8 cellular contexts compared by ENCODE assay signal in the genomic region with DNA sequence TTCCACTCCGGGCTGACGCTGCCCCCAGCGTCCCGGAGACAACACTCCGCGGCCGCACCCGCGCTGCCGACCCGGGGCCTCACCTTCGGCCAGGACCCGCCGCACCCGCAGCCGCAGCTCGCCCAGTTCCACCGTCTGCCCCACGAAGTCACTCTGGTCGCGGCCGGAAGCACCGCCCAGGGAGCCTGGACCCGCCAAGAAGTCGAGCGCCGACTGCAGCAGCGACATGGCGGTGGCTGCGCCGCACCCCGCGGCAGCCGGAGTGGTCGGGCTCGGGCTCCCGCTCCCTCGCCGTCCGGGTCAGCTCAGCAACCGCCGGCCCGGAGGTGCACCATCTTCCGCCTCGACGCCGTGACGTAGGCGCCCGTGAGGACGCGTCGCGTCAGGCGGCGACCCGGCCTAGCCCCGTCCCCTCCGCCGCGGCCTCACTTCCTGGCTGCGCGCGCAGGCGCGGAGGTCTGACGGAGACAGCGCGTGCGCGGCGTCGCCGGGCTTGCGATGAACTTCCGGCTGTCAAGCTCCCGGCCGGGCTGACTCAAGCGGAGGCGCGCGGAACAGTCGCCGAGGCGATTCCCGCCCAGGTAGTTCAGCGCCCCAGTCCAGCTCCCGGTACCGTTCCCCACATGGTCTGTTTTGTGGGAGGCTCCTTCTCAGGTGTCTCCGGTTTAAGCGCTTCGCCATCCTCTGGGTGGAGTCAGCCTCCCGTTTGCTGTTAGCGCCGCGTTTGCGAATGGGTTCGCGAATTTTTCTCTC. TPM values are rescaled to one million over a fixed set of nuclear protein-coding genes. Genes with fewer than 3 reads are reported as not detected.
A peak's percentile ranks its signal among the peaks of the same experiment; 100 is the strongest.
DNase-seq lines count a peak whose midpoint lies in the region; ATAC-seq, FAIRE-seq and TF ChIP-seq lines count a peak whose summit lies in the region.

A gene (minus strand): TSS at position 357 of the 753 bp plus-strand sequence. CDS start 129 bp downstream, at position 228.
A gene with protein sequence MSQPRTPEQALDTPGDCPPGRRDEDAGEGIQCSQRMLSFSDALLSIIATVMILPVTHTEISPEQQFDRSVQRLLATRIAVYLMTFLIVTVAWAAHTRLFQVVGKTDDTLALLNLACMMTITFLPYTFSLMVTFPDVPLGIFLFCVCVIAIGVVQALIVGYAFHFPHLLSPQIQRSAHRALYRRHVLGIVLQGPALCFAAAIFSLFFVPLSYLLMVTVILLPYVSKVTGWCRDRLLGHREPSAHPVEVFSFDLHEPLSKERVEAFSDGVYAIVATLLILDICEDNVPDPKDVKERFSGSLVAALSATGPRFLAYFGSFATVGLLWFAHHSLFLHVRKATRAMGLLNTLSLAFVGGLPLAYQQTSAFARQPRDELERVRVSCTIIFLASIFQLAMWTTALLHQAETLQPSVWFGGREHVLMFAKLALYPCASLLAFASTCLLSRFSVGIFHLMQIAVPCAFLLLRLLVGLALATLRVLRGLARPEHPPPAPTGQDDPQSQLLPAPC (plus strand): TSS at position 501 of the 753 bp plus-strand sequence. CDS start 15,280 bp downstream, outside the sequence.

- FAIRE-seq in H54 (lab: Jason Lieb, UNC) = no peak

- H3K4me1 ChIP-seq in RWPE2 (ENCODE audit: insufficient read depth, poor library complexity, severe bottlenecking) = peaks cover 17% of the 10 kb centered on the region

- H3K9me3 Mint-ChIP-seq in activated T-helper 2 cell treated with anti-CD3 and anti-CD28 coated beads, Interferon-gamma antibody, Interleukin-2, Interleukin-4, amounts not matched to agents 10 μg/mL and 5 μg/mL and 100 μg/mL, durations not matched to agents 14 hours and 24 hours and 36 hours = no peaks in the 10 kb centered on the region
- H3K9me3 Mint-ChIP-seq in naive thymus-derived CD8-positive, alpha-beta T cell = no peaks in the 10 kb centered on the region
- H3K9me3 Mint-ChIP-seq in stimulated activated naive B cell treated with anti-CD40 and anti-IgM and Interleukin-4, amounts not matched to agents 10 μg/mL and 1 μg/mL and 100 μg/mL, for 72 hours = no peaks in the 10 kb centered on the region

- peak within 1 kb of the TSS; percentile 96 for H3K4me3 Mint-ChIP-seq in activated T-helper 2 cell treated with anti-CD3 and anti-CD28 coated beads, Interferon-gamma antibody, Interleukin-2, Interleukin-4, amounts not matched to agents 10 μg/mL and 5 μg/mL and 100 μg/mL, durations not matched to agents 14 hours and 24 hours and 36 hours (ENCODE audit: low read depth)
- H3K4me3 Mint-ChIP-seq in naive thymus-derived CD8-positive, alpha-beta T cell = peak within 1 kb of the TSS; percentile 92 to 98 (median 94)
- peak within 1 kb of the TSS; percentile 90 to 92 for H3K4me3 Mint-ChIP-seq in stimulated activated naive B cell treated with anti-CD40 and anti-IgM and Interleukin-4, amounts not matched to agents 10 μg/mL and 1 μg/mL and 100 μg/mL, for 72 hours

- peak; percentile 94 for DNase-seq in EL
- peak; percentile 96 for DNase-seq in H54 (ENCODE audit: insufficient read length, low spot score)
- peak; percentile 97 for DNase-seq in LoVo (ENCODE audit: low spot score)
- DNase-seq in RWPE2 (ENCODE audit: low spot score) = peak; percentile 92
- peak; percentile 97 for DNase-seq in activated T-helper 2 cell treated with anti-CD3 and anti-CD28 coated beads, Interferon-gamma antibody, Interleukin-2, Interleukin-4, amounts not matched to agents 10 μg/mL and 5 μg/mL and 100 μg/mL, durations not matched to agents 14 hours and 24 hours and 36 hours (ENCODE audit: low spot score)
- DNase-seq in fibroblast of mammary gland (ENCODE audit: low read depth) = peak; percentile 94
- DNase-seq in naive thymus-derived CD8-positive, alpha-beta T cell = peak; percentile 94 to 98 (median 97)
- peak; percentile 98 for DNase-seq in stimulated activated naive B cell treated with anti-CD40 and anti-IgM and Interleukin-4, amounts not matched to agents 10 μg/mL and 1 μg/mL and 100 μg/mL, for 72 hours

- ATAC-seq in RWPE2 (ENCODE audit: low read depth) = peak; percentile 93
- ATAC-seq in naive thymus-derived CD8-positive, alpha-beta T cell = peak; percentile 92
- ATAC-seq in stimulated activated naive B cell treated with anti-CD40 and anti-IgM and Interleukin-4, amounts not matched to agents 10 μg/mL and 1 μg/mL and 100 μg/mL, for 72 hours (replicated peaks) = peak; percentile 94 to 95

- peaks cover 34% of the 10 kb centered on the region for H3K4me1 Mint-ChIP-seq in activated T-helper 2 cell treated with anti-CD3 and anti-CD28 coated beads, Interferon-gamma antibody, Interleukin-2, Interleukin-4, amounts not matched to agents 10 μg/mL and 5 μg/mL and 100 μg/mL, durations not matched to agents 14 hours and 24 hours and 36 hours (ENCODE audit: low read depth)
- H3K4me1 Mint-ChIP-seq in naive thymus-derived CD8-positive, alpha-beta T cell = peaks cover 28 to 83% (median 51%) of the 10 kb centered on the region in 4 donors
- peaks cover 38 to 66% of the 10 kb centered on the region in 2 donors for H3K4me1 Mint-ChIP-seq in stimulated activated naive B cell treated with anti-CD40 and anti-IgM and Interleukin-4, amounts not matched to agents 10 μg/mL and 1 μg/mL and 100 μg/mL, for 72 hours

- TF ChIP-seq CTCF in RWPE2 (IDR thresholded peaks at IDR 0.05; ENCODE audit: poor library complexity, severe bottlenecking) (no peak), fibroblast of mammary gland (conservative IDR thresholded peaks at IDR 0.05; ENCODE audit: control insufficient read depth, insufficient read depth, low read depth, low read length) (no peak)

- H3K27ac Mint-ChIP-seq in activated T-helper 2 cell treated with anti-CD3 and anti-CD28 coated beads, Interferon-gamma antibody, Interleukin-2, Interleukin-4, amounts not matched to agents 10 μg/mL and 5 μg/mL and 100 μg/mL, durations not matched to agents 14 hours and 24 hours and 36 hours = peak within 1 kb of the TSS; percentile 77
- peak within 1 kb of the TSS; percentile 89 to 99 (median 96) for H3K27ac Mint-ChIP-seq in naive thymus-derived CD8-positive, alpha-beta T cell
- H3K27ac Mint-ChIP-seq in stimulated activated naive B cell treated with anti-CD40 and anti-IgM and Interleukin-4, amounts not matched to agents 10 μg/mL and 1 μg/mL and 100 μg/mL, for 72 hours = peak within 1 kb of the TSS; percentile 96

- H3K4me3 ChIP-seq in RWPE2 (ENCODE audit: severe bottlenecking) (peak within 1 kb of the TSS; percentile 98), fibroblast of mammary gland (ENCODE audit: control insufficient read depth, low read depth, low read length) (peak within 1 kb of the TSS; percentile 96)

- H3K27ac ChIP-seq in RWPE2 (ENCODE audit: poor library complexity, severe bottlenecking) = peak within 1 kb of the TSS; percentile 48

- no peaks in the 10 kb centered on the region for H3K36me3 Mint-ChIP-seq in activated T-helper 2 cell treated with anti-CD3 and anti-CD28 coated beads, Interferon-gamma antibody, Interleukin-2, Interleukin-4, amounts not matched to agents 10 μg/mL and 5 μg/mL and 100 μg/mL, durations not matched to agents 14 hours and 24 hours and 36 hours (ENCODE audit: low read depth)
- H3K36me3 Mint-ChIP-seq in naive thymus-derived CD8-positive, alpha-beta T cell = peaks cover 0 to 2% (median 0%) of the 10 kb centered on the region in 3 donors
- peaks cover 4% of the 10 kb centered on the region in 2 donors for H3K36me3 Mint-ChIP-seq in stimulated activated naive B cell treated with anti-CD40 and anti-IgM and Interleukin-4, amounts not matched to agents 10 μg/mL and 1 μg/mL and 100 μg/mL, for 72 hours

- no peaks in the 10 kb centered on the region for H3K27me3 ChIP-seq in RWPE2 (ENCODE audit: insufficient read depth, poor library complexity, severe bottlenecking)

- intact Hi-C loops in activated T-helper 2 cell treated with anti-CD3 and anti-CD28 coated beads, Interferon-gamma antibody, Interleukin-2, Interleukin-4, amounts not matched to agents 10 μg/mL and 5 μg/mL and 100 μg/mL, durations not matched to agents 14 hours and 24 hours and 36 hours (cut with micrococcal nuclease) = loop anchor here (1.0 to 5.0 kb wide), 7 partner anchors 41 to 260 kb away; a partner anchor contains a TSS

- peak; percentile 67 for TF ChIP-seq POLR2A in H54 (IDR thresholded peaks at IDR 0.05; ENCODE audit: low read depth, low read length)

- H3K9me3 ChIP-seq in RWPE2 (ENCODE audit: severe bottlenecking) = no peaks in the 10 kb centered on the region

- POLR2A ChIA-PET in naive thymus-derived CD8-positive, alpha-beta T cell (lab: Charles Lee) = interaction anchor here (0.7 to 2.9 kb wide), 13 partner anchors 11 to 595 kb away, joined by 3 to 11 read pairs (median 3); a partner anchor contains a TSS

- no peaks in the 10 kb centered on the region for H3K36me3 ChIP-seq in RWPE2 (ENCODE audit: low read depth)

- H3K27me3 Mint-ChIP-seq in activated T-helper 2 cell treated with anti-CD3 and anti-CD28 coated beads, Interferon-gamma antibody, Interleukin-2, Interleukin-4, amounts not matched to agents 10 μg/mL and 5 μg/mL and 100 μg/mL, durations not matched to agents 14 hours and 24 hours and 36 hours (ENCODE audit: low read depth) = no peaks in the 10 kb centered on the region
- peaks cover 0 to 5% (median 0%) of the 10 kb centered on the region in 5 donors for H3K27me3 Mint-ChIP-seq in naive thymus-derived CD8-positive, alpha-beta T cell
- no peaks in the 10 kb centered on the region for H3K27me3 Mint-ChIP-seq in stimulated activated naive B cell treated with anti-CD40 and anti-IgM and Interleukin-4, amounts not matched to agents 10 μg/mL and 1 μg/mL and 100 μg/mL, for 72 hours

RNA-seq across cellular contexts. Expression of the first gene that starts in this region (rescaled TPM):
- 123 and 125 TPM in 2 replicates for total RNA-seq in activated T-helper 2 cell treated with anti-CD3 and anti-CD28 coated beads, Interferon-gamma antibody, Interleukin-2, Interleukin-4, amounts not matched to agents 10 μg/mL and 5 μg/mL and 100 μg/mL, durations not matched to agents 14 hours and 24 hours and 36 hours
- 100 to 1,000 TPM; 162 to 164 TPM for total RNA-seq in naive thymus-derived CD8-positive, alpha-beta T cell
- polyA plus RNA-seq in naive thymus-derived CD8-positive, alpha-beta T cell = 10 to 100 TPM; 45.0 to 71.0 (median 57.6) TPM

RNA-seq across cellular contexts. Expression of the second gene that starts in this region (rescaled TPM):
- total RNA-seq in activated T-helper 2 cell treated with anti-CD3 and anti-CD28 coated beads, Interferon-gamma antibody, Interleukin-2, Interleukin-4, amounts not matched to agents 10 μg/mL and 5 μg/mL and 100 μg/mL, durations not matched to agents 14 hours and 24 hours and 36 hours = 11.8 and 12.9 TPM in 2 replicates
- 10 to 100 TPM; 65.6 to 72.9 TPM for total RNA-seq in naive thymus-derived CD8-positive, alpha-beta T cell
- polyA plus RNA-seq in naive thymus-derived CD8-positive, alpha-beta T cell = 10 to 100 TPM in 2 of 3 donors, 1 to 10 TPM in 1; 6.4 to 14.7 (median 11.5) TPM

Comparison
In these comparisons a context has a peak if more than half of its experiments do, and no peak if none do; other contexts are left out.
1. Peak in every context shown above with its lines: DNase-seq, ATAC-seq, H3K4me3 ChIP-seq and H3K27ac ChIP-seq.